Comparison of ENCODE assay signal across 8 cellular contexts in the genomic region with DNA sequence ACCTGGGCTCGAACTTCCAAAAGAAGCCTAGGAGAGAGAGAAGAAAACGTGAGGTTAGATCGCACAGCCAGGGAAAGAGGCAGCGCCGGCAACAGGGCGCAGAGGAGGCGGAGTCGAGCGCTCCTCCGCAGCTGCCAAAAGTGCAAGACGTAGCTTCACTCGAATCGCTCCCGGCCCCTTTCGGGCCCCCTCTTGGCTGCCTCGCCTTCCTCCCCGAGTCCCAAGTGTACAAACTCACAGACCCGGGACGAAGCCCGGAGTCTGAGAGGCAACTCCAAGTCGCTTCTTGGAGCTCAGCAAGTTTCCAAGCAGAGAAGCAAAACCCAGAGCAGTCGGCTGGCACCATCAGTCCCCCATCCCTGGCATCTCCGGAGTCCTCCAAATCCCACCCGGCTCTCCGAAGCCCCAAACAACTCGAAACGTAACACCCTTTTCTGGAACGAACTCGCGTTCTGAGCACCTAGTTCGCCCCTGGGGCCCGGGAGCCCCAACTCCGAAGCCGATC. TPM values are rescaled to one million over a fixed set of nuclear protein-coding genes. Genes with fewer than 3 reads are reported as not detected.
DNase-seq lines count a peak whose midpoint lies in the region; ATAC-seq and TF ChIP-seq lines count a peak whose summit lies in the region.

No MANE protein-coding gene starts in this region.

- intact Hi-C loops in PC-9 (cut with micrococcal nuclease; ENCODE audit: unreplicated experiment) = loop anchor here (1.0 to 5.0 kb wide), 3 partner anchors 38 to 188 kb away; no protein-coding TSS in a partner anchor

- H3K9me2 ChIP-seq in PC-9 (ENCODE audit: insufficient read depth) = no peaks in the 10 kb centered on the region

- POLR2A ChIA-PET in PC-9 (lab: Charles Lee; ENCODE audit: unreplicated experiment) = interaction anchor here (0.7 kb wide), 3 partner anchors 9 to 112 kb away, joined by 3 to 4 read pairs (median 3); no protein-coding TSS in a partner anchor

- H4K20me1 ChIP-seq in PC-9 (ENCODE audit: insufficient read depth) = no peaks in the 10 kb centered on the region; the same call in 1 of the 2 replicates

- peak overlapping the region; percentile 92 for H3K4me3 ChIP-seq in PC-9
- H3K4me3 ChIP-seq in fibroblast of mammary gland (ENCODE audit: control insufficient read depth, low read depth, low read length) = peak overlapping the region; percentile 80

- H3K9me3 ChIP-seq in PC-9 (ENCODE audit: insufficient read depth, low read depth) = no peaks in the 10 kb centered on the region

- CTCF ChIA-PET in PC-9 (lab: Charles Lee) = interaction anchor here (0.7 to 1.2 kb wide), 2 partner anchors 177 to 187 kb away, joined by 4 to 7 read pairs; no protein-coding TSS in a partner anchor

- peak overlapping the region; percentile 88 for H3K4me3 Mint-ChIP-seq in activated T-helper 17 cell treated with anti-CD3 and anti-CD28 coated beads, Interleukin-2, amount 50 U/mL, for 72 hours
- H3K4me3 Mint-ChIP-seq in naive B cell = peak overlapping the region; percentile 92 to 97 (median 95)
- peak overlapping the region; percentile 90 to 94 for H3K4me3 Mint-ChIP-seq in stimulated activated naive CD8-positive, alpha-beta T cell treated with anti-CD3 and anti-CD28 coated beads, Interleukin-15, amount 100 ng/mL, for 72 hours

- peaks cover 14% of the 10 kb centered on the region for H3K27me3 Mint-ChIP-seq in activated T-helper 17 cell treated with anti-CD3 and anti-CD28 coated beads, Interleukin-2, amount 50 U/mL, for 72 hours
- H3K27me3 Mint-ChIP-seq in naive B cell = peaks cover 0 to 5% (median 0%) of the 10 kb centered on the region in 3 donors
- H3K27me3 Mint-ChIP-seq in stimulated activated naive CD8-positive, alpha-beta T cell treated with anti-CD3 and anti-CD28 coated beads, Interleukin-15, amount 100 ng/mL, for 72 hours = peaks cover 18% of the 10 kb centered on the region

- BruUV-seq in PC-9 (replicated peaks; lab: Mats Ljungman, UMichigan) = no TSS peak

- peak overlapping the region; percentile 87 for H3K4me2 ChIP-seq in PC-9

- peaks cover 44% of the 10 kb centered on the region for H3K36me3 Mint-ChIP-seq in activated T-helper 17 cell treated with anti-CD3 and anti-CD28 coated beads, Interleukin-2, amount 50 U/mL, for 72 hours (ENCODE audit: low read depth)
- H3K36me3 Mint-ChIP-seq in naive B cell = no peaks in the 10 kb centered on the region

- no peak overlapping the region for H3K27ac ChIP-seq in PC-9

- no peaks in the 10 kb centered on the region for H3K27me3 ChIP-seq in PC-9 (ENCODE audit: insufficient read depth, low read depth)

- no peaks in the 10 kb centered on the region for H3K9me3 Mint-ChIP-seq in activated T-helper 17 cell treated with anti-CD3 and anti-CD28 coated beads, Interleukin-2, amount 50 U/mL, for 72 hours
- H3K9me3 Mint-ChIP-seq in naive B cell = no peaks in the 10 kb centered on the region
- no peaks in the 10 kb centered on the region for H3K9me3 Mint-ChIP-seq in stimulated activated naive CD8-positive, alpha-beta T cell treated with anti-CD3 and anti-CD28 coated beads, Interleukin-15, amount 100 ng/mL, for 72 hours

- H3K27ac Mint-ChIP-seq in activated T-helper 17 cell treated with anti-CD3 and anti-CD28 coated beads, Interleukin-2, amount 50 U/mL, for 72 hours = peak overlapping the region; percentile 87
- peak overlapping the region; percentile 73 to 94 (median 82) for H3K27ac Mint-ChIP-seq in naive B cell
- peak overlapping the region; percentile 41 to 92 for H3K27ac Mint-ChIP-seq in stimulated activated naive CD8-positive, alpha-beta T cell treated with anti-CD3 and anti-CD28 coated beads, Interleukin-15, amount 100 ng/mL, for 72 hours

- DNase-seq in NCI-H2196 (lab: John Stamatoyannopoulos, UW; ENCODE audit: unreplicated experiment) = peak; percentile 2
- no peak for DNase-seq in NCI-H2196 treated with DMSO at 0.1 percent for 48 hours (lab: John Stamatoyannopoulos, UW; ENCODE audit: unreplicated experiment)
- peak; percentile 45 to 49 for DNase-seq in PC-9
- peak; percentile 66 for DNase-seq in fibroblast of mammary gland (ENCODE audit: low read depth)
- peak; percentile 34 for DNase-seq in naive B cell
- peak; percentile 43 to 50 for DNase-seq in stimulated activated naive CD8-positive, alpha-beta T cell treated with anti-CD3 and anti-CD28 coated beads, Interleukin-15, amount 100 ng/mL, for 72 hours

- H3K36me3 ChIP-seq in PC-9 (ENCODE audit: low read depth) = peaks cover 15% of the 10 kb centered on the region; the same call in 1 of the 2 replicates

- ATAC-seq in HG03039 (IDR thresholded peaks at IDR 0.05; ENCODE audit: unreplicated experiment) = peak; percentile 40
- ATAC-seq in activated T-helper 17 cell treated with anti-CD3 and anti-CD28 coated beads, Interleukin-2, amount 50 U/mL, for 72 hours (replicated peaks) = peak; percentile 53
- ATAC-seq in naive B cell (ENCODE audit: low read depth in 2 of 2) = peak; percentile 38 to 40
- ATAC-seq in stimulated activated naive CD8-positive, alpha-beta T cell treated with anti-CD3 and anti-CD28 coated beads, Interleukin-15, amount 100 ng/mL, for 72 hours = peak; percentile 54

- H3K4me1 ChIP-seq in PC-9 (replicated peaks; ENCODE audit: insufficient read depth) = 0 out of 2 replicates have a peak, but pooled peaks cover 5% of the 10 kb centered on the region

- peaks cover 5% of the 10 kb centered on the region for H3K4me1 Mint-ChIP-seq in activated T-helper 17 cell treated with anti-CD3 and anti-CD28 coated beads, Interleukin-2, amount 50 U/mL, for 72 hours
- peaks cover 19 to 27% (median 21%) of the 10 kb centered on the region in 3 donors for H3K4me1 Mint-ChIP-seq in naive B cell
- peaks cover 31% of the 10 kb centered on the region for H3K4me1 Mint-ChIP-seq in stimulated activated naive CD8-positive, alpha-beta T cell treated with anti-CD3 and anti-CD28 coated beads, Interleukin-15, amount 100 ng/mL, for 72 hours

- H3F3A ChIP-seq in PC-9 (ENCODE audit: insufficient read depth, low read depth) = no peaks in the 10 kb centered on the region

- peaks cover 19% of the 10 kb centered on the region for H3K79me2 ChIP-seq in PC-9 (ENCODE audit: low read depth)

- H2AFZ ChIP-seq in PC-9 = peak overlapping the region; percentile 91

- TF ChIP-seq CTCF in PC-9 (conservative IDR thresholded peaks at IDR 0.05) (no peak), fibroblast of mammary gland (conservative IDR thresholded peaks at IDR 0.05; ENCODE audit: control insufficient read depth, insufficient read depth, low read depth, low read length) (no peak)

RNA-seq across cellular contexts. Expression of gene MIER3, which starts 1.2 kb away (rescaled TPM):
- 16.4 and 17.3 TPM in 2 replicates for total RNA-seq in PC-9 (2021)
- 10 to 100 TPM; 10.3 to 18.9 TPM for total RNA-seq in activated T-helper 17 cell treated with anti-CD3 and anti-CD28 coated beads, Interleukin-2, amount 50 U/mL, for 72 hours
- 10 to 100 TPM in 3 of 6 donors, 1 to 10 TPM in 3; 8.1 to 14.2 (median 9.8) TPM for polyA plus RNA-seq in naive B cell (ENCODE audit: low read depth in 6 of 6)

RNA-seq across cellular contexts. Expression of gene SETD9, which starts 41.3 kb away (rescaled TPM):
- total RNA-seq in PC-9 (2021) = 6.5 and 7.3 TPM in 2 replicates
- 10 to 100 TPM in 1 of 2 donors, 1 to 10 TPM in 1; 5.0 to 14.5 TPM for total RNA-seq in activated T-helper 17 cell treated with anti-CD3 and anti-CD28 coated beads, Interleukin-2, amount 50 U/mL, for 72 hours
- 10 to 100 TPM in 1 of 6 donors, 1 to 10 TPM in 5; 1.6 to 10.2 (median 7.3) TPM for polyA plus RNA-seq in naive B cell (ENCODE audit: low read depth in 6 of 6)
